ENCODE assay signal across 8 cellular contexts in the genomic region with DNA sequence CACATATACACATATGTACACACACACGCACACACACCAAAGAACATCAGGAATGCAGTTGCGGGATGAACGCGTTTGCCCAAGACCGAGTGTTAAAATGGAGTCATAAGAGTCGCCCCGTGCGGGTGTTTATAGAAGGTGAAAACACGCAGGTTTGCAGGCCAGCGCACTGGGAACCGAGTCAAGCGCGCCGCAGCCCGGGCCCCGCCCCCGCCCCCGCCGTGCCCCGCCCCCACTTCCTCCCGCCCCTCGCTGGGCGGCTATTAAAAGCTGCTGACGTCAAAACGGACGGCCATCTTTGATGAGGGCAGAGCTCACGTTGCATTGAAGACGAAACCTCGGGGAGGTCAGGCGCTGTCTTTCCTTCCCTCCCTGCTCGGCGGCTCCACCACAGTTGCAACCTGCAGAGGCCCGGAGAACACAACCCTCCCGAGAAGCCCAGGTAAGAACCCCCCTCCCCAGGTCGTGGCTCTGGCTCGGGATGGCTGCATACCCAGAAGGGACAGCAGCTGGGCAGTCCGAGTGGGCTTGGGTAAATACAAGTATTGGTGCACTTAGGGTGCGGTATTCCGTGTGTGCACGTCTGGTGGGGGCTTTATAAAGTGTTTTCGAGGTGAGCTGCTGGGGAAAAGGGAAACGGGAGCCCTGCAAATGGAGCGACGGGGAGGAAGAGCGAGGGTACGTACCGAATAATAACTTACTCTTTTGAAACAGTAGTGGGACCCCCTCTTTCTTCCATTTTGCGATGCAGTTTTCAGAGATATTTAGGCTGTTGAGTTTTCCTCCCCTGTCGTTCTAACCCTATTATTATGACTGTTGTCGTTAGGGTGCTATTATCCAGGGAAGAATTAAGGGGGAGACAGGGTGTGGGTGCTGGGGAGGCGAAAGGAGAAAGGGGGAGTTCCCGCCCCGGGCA. TPM values are rescaled to one million over a fixed set of nuclear protein-coding genes. Genes with fewer than 3 reads are reported as not detected.
A peak's percentile ranks its signal among the peaks of the same experiment; 100 is the strongest.
DNase-seq lines count a peak whose midpoint lies in the region; ATAC-seq and TF ChIP-seq lines count a peak whose summit lies in the region.

A gene (plus strand): TSS at position 295 of the 916 bp plus-strand sequence. CDS start 56,662 bp downstream, outside the sequence.

- peaks cover 12% of the 10 kb centered on the region for H3F3A ChIP-seq in smooth muscle cell (ENCODE audit: low read depth)

- peak within 1 kb of the TSS; percentile 50 to 80 (median 67) for H3K4me3 Mint-ChIP-seq in immature natural killer cell

- H3K27me3 Mint-ChIP-seq in immature natural killer cell (ENCODE audit: low read depth in 3 of 3) = peaks cover 16 to 50% (median 28%) of the 10 kb centered on the region in 3 donors

- peaks cover 0 to 13% (median 2%) of the 10 kb centered on the region in 6 donors for H3K9me3 Mint-ChIP-seq in immature natural killer cell

- H3K4me2 ChIP-seq in smooth muscle cell = peak within 1 kb of the TSS; percentile 97

- no peaks in the 10 kb centered on the region for H3K36me3 Mint-ChIP-seq in immature natural killer cell

- peak within 1 kb of the TSS; percentile 98 for H3K9ac ChIP-seq in smooth muscle cell (ENCODE audit: low read depth)

- 1% methylated on average over 50 of the region's 53 CpGs for WGBS in smooth muscle cell (ENCODE audit: low lambda C conversion rate)

- peaks cover 43% of the 10 kb centered on the region for H4K20me1 ChIP-seq in smooth muscle cell (ENCODE audit: low read depth)

- H3K27ac Mint-ChIP-seq in immature natural killer cell = peak within 1 kb of the TSS in 1 of 6 donors; percentile 54

- DNase-seq in DMS79 (lab: John Stamatoyannopoulos, UW) (peak; percentile 81), NCI-H1105 treated with DMSO at 0.1 percent for 48 hours (lab: John Stamatoyannopoulos, UW) (peak; percentile 96), T-helper 1 cell (peak in 4 of 5 donors; percentile 16 to 44 (median 28)), caudate nucleus (lab: John Stamatoyannopoulos, UW) (peak in 58 of 61 donors; percentile 26 to 93 (median 78)), immature natural killer cell (peak; percentile 26 to 40 (median 37)), smooth muscle cell (lab: John Stamatoyannopoulos, UW; ENCODE audit: unreplicated experiment) (peak; percentile 67)

- no peak for TF ChIP-seq CTCF in smooth muscle cell (IDR thresholded peaks at IDR 0.05; ENCODE audit: borderline replicate concordance, insufficient read depth, poor library complexity, severe bottlenecking)

- H3K27ac ChIP-seq in caudate nucleus (ENCODE audit: low read depth, low read length) (peak within 1 kb of the TSS; percentile 88), smooth muscle cell (ENCODE audit: low read depth) (peak within 1 kb of the TSS; percentile 100)

- ATAC-seq in HG02571 (IDR thresholded peaks at IDR 0.05; ENCODE audit: unreplicated experiment) (no peak), HG03025 (IDR thresholded peaks at IDR 0.05; ENCODE audit: low FRiP score, unreplicated experiment) (no peak)

- H3K27me3 ChIP-seq in smooth muscle cell (ENCODE audit: low read depth) = no peaks in the 10 kb centered on the region

- H3K36me3 ChIP-seq in smooth muscle cell (ENCODE audit: low read depth) = no peaks in the 10 kb centered on the region

- peaks cover 14% of the 10 kb centered on the region for H3K4me1 ChIP-seq in smooth muscle cell (ENCODE audit: low read depth)

- H2AFZ ChIP-seq in smooth muscle cell (ENCODE audit: low read depth) = peak within 1 kb of the TSS; percentile 91

- H3K9me3 ChIP-seq in smooth muscle cell (replicated peaks; ENCODE audit: low read depth) = no peaks in the 10 kb centered on the region

- peak within 1 kb of the TSS; percentile 80 for H3K4me3 ChIP-seq in smooth muscle cell

- peaks cover 3% of the 10 kb centered on the region for H3K79me2 ChIP-seq in smooth muscle cell (ENCODE audit: low read depth)

- peaks cover 17 to 26% of the 10 kb centered on the region in 2 donors for H3K4me1 Mint-ChIP-seq in immature natural killer cell

RNA-seq across cellular contexts. Expression of the gene that starts here (rescaled TPM):
- polyA plus RNA-seq in immature natural killer cell (not detected), smooth muscle cell (5.2 and 5.4 TPM in 2 replicates)
- 4.9 and 7.9 TPM in 2 replicates for total RNA-seq in smooth muscle cell

Comparison
In these comparisons a context has a peak if more than half of its experiments do, and no peak if none do; other contexts are left out.
1. Peak in DNase-seq in immature natural killer cell; RNA of the gene not detected or under 1 TPM.
2. DNase-seq: peak in every context shown above with its lines; median percentile 96 in NCI-H1105 treated with DMSO at 0.1 percent for 48 hours; 81 in DMS79; 78 in caudate nucleus; 67 in smooth muscle cell; 37 in immature natural killer cell; 28 in T-helper 1 cell.